ENCODE assay signal across 10 cellular contexts in the genomic region with DNA sequence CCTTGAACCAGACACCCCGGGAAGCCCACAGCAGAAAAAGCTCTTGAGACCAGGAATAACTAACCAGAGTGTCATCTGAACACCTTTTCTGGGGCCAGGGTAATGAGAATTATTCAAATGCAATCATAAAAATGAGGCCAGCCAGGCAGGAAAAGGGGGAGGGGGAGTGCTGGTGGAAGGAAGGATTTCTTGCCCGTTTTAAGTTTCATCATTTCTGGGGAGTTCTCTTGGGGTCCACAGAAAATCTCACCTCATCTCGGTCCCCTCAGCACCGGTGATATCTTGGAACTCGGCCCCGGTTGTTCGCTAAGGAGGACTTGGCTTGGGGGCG. TPM values are rescaled to one million over a fixed set of nuclear protein-coding genes. Genes with fewer than 3 reads are reported as not detected.
DNase-seq lines count a peak whose midpoint lies in the region; ATAC-seq and TF ChIP-seq lines count a peak whose summit lies in the region.
"Had no signal": no experiment of that assay in that cellular context is flagged by ENCODE, and none has a peak within 500 bp of the region (broad histone marks: within the 10 kb centered on the region; RNA-seq: fewer than 3 reads in every experiment).

No MANE protein-coding gene starts in this region.

- no peak overlapping the region for H3K27ac ChIP-seq in CD4-positive, alpha-beta memory T cell (ENCODE audit: low read depth, low read length)
- H3K27ac ChIP-seq in PC-3 (ENCODE audit: low read length): no peak overlapping the region
- H3K27ac ChIP-seq in esophagus muscularis mucosa (replicated peaks in 1 of 4): peak overlapping the region; percentile 76 to 90 (median 87)

- no peak for TF ChIP-seq EP300 in esophagus muscularis mucosa (IDR thresholded peaks at IDR 0.05)

- BruUV-seq in PC-3 (replicated peaks; lab: Mats Ljungman, UMichigan): no TSS peak

- peaks cover 15 to 40% (median 22%) of the 10 kb centered on the region in 4 donors for H3K4me1 Mint-ChIP-seq in CD4-positive, alpha-beta memory T cell
- peaks cover 36% of the 10 kb centered on the region for H3K4me1 Mint-ChIP-seq in osteocyte (ENCODE audit: unreplicated experiment)
- H3K4me1 Mint-ChIP-seq in stimulated activated memory B cell treated with anti-CD40 and anti-IgM and Interleukin-4, amounts not matched to agents 10 μg/mL and 1 μg/mL and 100 μg/mL, for 72 hours: peaks cover 21% of the 10 kb centered on the region

- H3K27me3 ChIP-seq in CD4-positive, alpha-beta memory T cell (ENCODE audit: insufficient read depth, low read length): peaks cover 33% of the 10 kb centered on the region
- H3K27me3 ChIP-seq in PC-3 (ENCODE audit: low read length): peaks cover 28% of the 10 kb centered on the region
- peaks cover 0 to 14% (median 0%) of the 10 kb centered on the region in 4 donors for H3K27me3 ChIP-seq in esophagus muscularis mucosa

- no peaks in the 10 kb centered on the region for H3K9me3 Mint-ChIP-seq in CD4-positive, alpha-beta memory T cell
- no peaks in the 10 kb centered on the region for H3K9me3 Mint-ChIP-seq in osteocyte (ENCODE audit: unreplicated experiment)
- no peaks in the 10 kb centered on the region for H3K9me3 Mint-ChIP-seq in stimulated activated memory B cell treated with anti-CD40 and anti-IgM and Interleukin-4, amounts not matched to agents 10 μg/mL and 1 μg/mL and 100 μg/mL, for 72 hours

- peak overlapping the region in 2 of 7 donors; percentile 57 to 78 for H3K27ac Mint-ChIP-seq in CD4-positive, alpha-beta memory T cell
- H3K27ac Mint-ChIP-seq in osteocyte (ENCODE audit: unreplicated experiment): peak overlapping the region; percentile 89
- no peak overlapping the region for H3K27ac Mint-ChIP-seq in stimulated activated memory B cell treated with anti-CD40 and anti-IgM and Interleukin-4, amounts not matched to agents 10 μg/mL and 1 μg/mL and 100 μg/mL, for 72 hours

- peaks cover 41% of the 10 kb centered on the region in 2 donors for H3K27me3 Mint-ChIP-seq in CD4-positive, alpha-beta memory T cell
- H3K27me3 Mint-ChIP-seq in osteocyte (ENCODE audit: unreplicated experiment): no peaks in the 10 kb centered on the region
- peaks cover 88% of the 10 kb centered on the region for H3K27me3 Mint-ChIP-seq in stimulated activated memory B cell treated with anti-CD40 and anti-IgM and Interleukin-4, amounts not matched to agents 10 μg/mL and 1 μg/mL and 100 μg/mL, for 72 hours

- no peaks in the 10 kb centered on the region for H3K9me3 ChIP-seq in CD4-positive, alpha-beta memory T cell (ENCODE audit: control insufficient read depth in 1 of 2, low read length in 2 of 2)
- H3K9me3 ChIP-seq in PC-3 (ENCODE audit: low read length) (no peaks in the 10 kb centered on the region), esophagus muscularis mucosa (no peaks in the 10 kb centered on the region)

- no peak overlapping the region for H3K9ac ChIP-seq in PC-3 (ENCODE audit: low read length)

- POLR2A ChIA-PET in CD4-positive, alpha-beta memory T cell (lab: Charles Lee; ENCODE audit: partially characterized antibody): no interaction called here
- POLR2A ChIA-PET in PC-3 (lab: Charles Lee; ENCODE audit: unreplicated experiment): no interaction called here

- peak overlapping the region; percentile 65 to 81 (median 74) for H3K4me3 Mint-ChIP-seq in CD4-positive, alpha-beta memory T cell
- H3K4me3 Mint-ChIP-seq in osteocyte (ENCODE audit: unreplicated experiment): peak overlapping the region; percentile 97
- no peak overlapping the region for H3K4me3 Mint-ChIP-seq in stimulated activated memory B cell treated with anti-CD40 and anti-IgM and Interleukin-4, amounts not matched to agents 10 μg/mL and 1 μg/mL and 100 μg/mL, for 72 hours

- intact Hi-C loops in CD4-positive, alpha-beta memory T cell (cut with micrococcal nuclease): loop anchor here (2.0 kb wide), 1 partner anchor 53 kb away; a partner anchor contains a TSS
- intact Hi-C loops in PC-3 (cut with micrococcal nuclease) (loop anchor here (10.0 kb wide), 1 partner anchor 711 kb away; no protein-coding TSS in a partner anchor), esophagus muscularis mucosa (cut with DNase I) (loop anchor here (2.0 to 5.0 kb wide), 2 partner anchors 181 to 243 kb away; no protein-coding TSS in a partner anchor)

- H3K4me1 ChIP-seq in CD4-positive, alpha-beta memory T cell (ENCODE audit: insufficient read depth, low read length): peaks cover 22% of the 10 kb centered on the region
- H3K4me1 ChIP-seq in PC-3 (ENCODE audit: insufficient read depth, low read length): peaks cover 7% of the 10 kb centered on the region; the same call in 1 of the 2 replicates
- peaks cover 9 to 52% (median 45%) of the 10 kb centered on the region in 4 donors for H3K4me1 ChIP-seq in esophagus muscularis mucosa

- H3K4me2 ChIP-seq in PC-3 (ENCODE audit: low read length): peak overlapping the region; percentile 100

- no peaks in the 10 kb centered on the region for H3F3A ChIP-seq in PC-3 (ENCODE audit: low read length, unreplicated experiment)

- ATAC-seq in PC-3 (no peak), HG03280 (IDR thresholded peaks at IDR 0.05; ENCODE audit: unreplicated experiment) (no peak)
- no peak for ATAC-seq in stimulated activated memory B cell treated with anti-CD40 and anti-IgM and Interleukin-4, amounts not matched to agents 10 μg/mL and 1 μg/mL and 100 μg/mL, for 72 hours

- no peak for TF ChIP-seq POLR2A in esophagus muscularis mucosa (IDR thresholded peaks at IDR 0.05; ENCODE audit: low read depth)

- H3K4me3 ChIP-seq in CD4-positive, alpha-beta memory T cell (ENCODE audit: low read length in 2 of 2): no peak overlapping the region
- H3K4me3 ChIP-seq in PC-3 (ENCODE audit: low read length) (no peak overlapping the region; the same call in 1 of the 2 replicates), esophagus muscularis mucosa (peak overlapping the region; percentile 72 to 77 (median 74))

- peaks cover 0 to 2% of the 10 kb centered on the region in 2 donors for H3K36me3 Mint-ChIP-seq in CD4-positive, alpha-beta memory T cell
- H3K36me3 Mint-ChIP-seq in osteocyte (ENCODE audit: unreplicated experiment): no peaks in the 10 kb centered on the region
- H3K36me3 Mint-ChIP-seq in stimulated activated memory B cell treated with anti-CD40 and anti-IgM and Interleukin-4, amounts not matched to agents 10 μg/mL and 1 μg/mL and 100 μg/mL, for 72 hours: no peaks in the 10 kb centered on the region

- H3K9me2 ChIP-seq in PC-3 (replicated peaks; ENCODE audit: low read length): no peaks in the 10 kb centered on the region

- H3K36me3 ChIP-seq in CD4-positive, alpha-beta memory T cell (ENCODE audit: insufficient read depth, low read length): no peaks in the 10 kb centered on the region
- H3K36me3 ChIP-seq in PC-3 (ENCODE audit: low read depth, low read length): no peaks in the 10 kb centered on the region
- no peaks in the 10 kb centered on the region for H3K36me3 ChIP-seq in esophagus muscularis mucosa

- TF ChIP-seq CTCF in PC-3 (conservative IDR thresholded peaks at IDR 0.05; ENCODE audit: low read depth, low read length) (no peak), esophagus muscularis mucosa (IDR thresholded peaks at IDR 0.05) (no peak), osteocyte (IDR thresholded peaks at IDR 0.05) (no peak)

- no peaks in the 10 kb centered on the region for H4K20me1 ChIP-seq in PC-3 (ENCODE audit: low read length)

- no peak for DNase-seq in CD4-positive, alpha-beta memory T cell
- no peak for DNase-seq in PC-3
- DNase-seq in esophagus muscularis mucosa (ENCODE audit: extremely low spot score): no peak
- no peak for DNase-seq in osteocyte (ENCODE audit: extremely low spot score, unreplicated experiment)
- no peak for DNase-seq in effector CD4-positive, alpha-beta T cell
- no peak for DNase-seq in HuH-7 (ENCODE audit: low spot score)
- DNase-seq: activated CD4-positive, CD25-positive, alpha-beta regulatory T cell treated with anti-CD3 and anti-CD28 coated beads, Interleukin-2, amount 50 U/mL, for 72 hours; NCI-H187 had no signal

- peak overlapping the region; percentile 41 for H2AFZ ChIP-seq in PC-3 (ENCODE audit: low read length)

- CTCF ChIA-PET in CD4-positive, alpha-beta memory T cell (lab: Charles Lee; ENCODE audit: partially characterized antibody): interaction anchor here (2.2 kb wide), 1 partner anchor 9 kb away, joined by 7 read pairs; no protein-coding TSS in a partner anchor
- CTCF ChIA-PET in PC-3 (lab: Charles Lee): no interaction called here

- H3K79me2 ChIP-seq in PC-3 (ENCODE audit: low read length): no peaks in the 10 kb centered on the region

- 20% methylated on average over 5 of the region's 8 CpGs for WGBS in esophagus muscularis mucosa

RNA-seq across cellular contexts. Expression of a gene that starts 0.5 kb away (rescaled TPM):
- total RNA-seq in CD4-positive, alpha-beta memory T cell: not detected
- not detected for polyA plus RNA-seq in CD4-positive, alpha-beta memory T cell
- total RNA-seq in PC-3 (2014; rRNA removed): 0.12 TPM in 1 of 2 replicates, not detected in the other
- 1 to 10 TPM in 3 of 4 donors, under 1 TPM in 1; 0.83 to 4.1 (median 2.5) TPM for total RNA-seq in esophagus muscularis mucosa
- 78.7 and 89.3 TPM in 2 replicates for total RNA-seq in osteocyte

RNA-seq across cellular contexts. Expression of a gene that starts 52.6 kb away (rescaled TPM):
- 10 to 100 TPM; 15.1 to 16.6 TPM for total RNA-seq in CD4-positive, alpha-beta memory T cell
- polyA plus RNA-seq in CD4-positive, alpha-beta memory T cell: 10 to 100 TPM; 25.5 to 48.1 TPM
- 33.6 and 37.0 TPM in 2 replicates for total RNA-seq in PC-3 (2014; rRNA removed)
- total RNA-seq in esophagus muscularis mucosa: 10 to 100 TPM; 13.1 to 20.4 (median 15.5) TPM
- total RNA-seq in osteocyte: 19.9 and 23.7 TPM in 2 replicates

Comparison
In these comparisons a context has a peak if more than half of its experiments do, and no peak if none do; other contexts are left out.
1. H3K27ac ChIP-seq: peak in esophagus muscularis mucosa (4 of 4); none in CD4-positive, alpha-beta memory T cell (single experiment) and PC-3 (single experiment).
2. H3K4me3 ChIP-seq: peak in esophagus muscularis mucosa (4 of 4); none in CD4-positive, alpha-beta memory T cell (0 of 2) and PC-3 (single experiment).
3. RNA of a gene that starts 0.5 kb away (total RNA-seq): 78.7 to 89.3 TPM in osteocyte; 0.83 to 4.1 TPM in esophagus muscularis mucosa, not detected in CD4-positive, alpha-beta memory T cell and 0.12 TPM in PC-3; every median in the first group is over 10 times any median in the second.